ENCODE assay signal across 8 cellular contexts in genomic region chr22:49827307-49827852, GRCh38. TPM values are rescaled to one million over a fixed set of nuclear protein-coding genes. Genes with fewer than 3 reads are reported as not detected.
DNase-seq lines count a peak whose midpoint lies in the region; ATAC-seq and TF ChIP-seq lines count a peak whose summit lies in the region.

No MANE protein-coding gene starts in this region.

- H4K20me1 ChIP-seq in fibroblast of lung (ENCODE audit: control insufficient read depth, extremely low read depth, insufficient read depth, low read length), result peaks cover 2% of the 10 kb centered on the region

- no peak overlapping the region for H3K4me2 ChIP-seq in fibroblast of lung (ENCODE audit: extremely low read depth, insufficient read depth, low read length)

- no peak for ATAC-seq in HG03571 (IDR thresholded peaks at IDR 0.05; ENCODE audit: unreplicated experiment)

- H3K27me3 ChIP-seq in SJSA1 (replicated peaks) (no peaks in the 10 kb centered on the region), fibroblast of lung (ENCODE audit: control insufficient read depth, insufficient read depth, low read length) (peaks cover 3% of the 10 kb centered on the region)

- peaks cover 40% of the 10 kb centered on the region for H3K4me1 Mint-ChIP-seq in activated CD4-positive, alpha-beta T cell treated with anti-CD3 and anti-CD28 coated beads, Interleukin-2, amount 10 ng/mL, durations not matched to agents 24 days and 14 days

- H3K36me3 ChIP-seq in SJSA1 (peaks cover 40% of the 10 kb centered on the region), fibroblast of lung (ENCODE audit: control insufficient read depth, insufficient read depth, low read length) (peaks cover 14% of the 10 kb centered on the region)

- H3K9me3 ChIP-seq in SJSA1 (replicated peaks) (0 out of 2 replicates have a peak, but pooled peaks cover 2% of the 10 kb centered on the region), fibroblast of lung (ENCODE audit: control insufficient read depth, insufficient read depth, low read depth, low read length) (no peaks in the 10 kb centered on the region)

- peak overlapping the region; percentile 83 for H3K27ac ChIP-seq in SJSA1
- peak overlapping the region; percentile 86 for H3K27ac ChIP-seq in fibroblast of lung (ENCODE audit: insufficient read depth, low read length)

- no peak overlapping the region for H2AFZ ChIP-seq in fibroblast of lung (ENCODE audit: low read length)

- DNase-seq in activated CD4-positive, alpha-beta T cell treated with anti-CD3 and anti-CD28 coated beads, Interleukin-2, amount 10 ng/mL, durations not matched to agents 24 days and 14 days, result no peak
- no peak for DNase-seq in activated CD4-positive, alpha-beta T cell treated with anti-CD3 and anti-CD28 coated beads, Interleukin-2, amount 50 U/mL, for 48 hours
- DNase-seq in SJSA1 (ENCODE audit: low read depth in 1 of 2, low spot score in 2 of 2), result no peak
- peak in 1 of 2 donors; percentile 40 for DNase-seq in fibroblast of lung (ENCODE audit: low read depth in 2 of 2)
- no peak for DNase-seq in retinal pigment epithelial cell (ENCODE audit: low read depth)
- no peak for DNase-seq in Ammon's horn (ENCODE audit: low spot score)
- DNase-seq in HPDE6-E6E7 (ENCODE audit: extremely low spot score), result no peak

- H3K27me3 Mint-ChIP-seq in activated CD4-positive, alpha-beta T cell treated with anti-CD3 and anti-CD28 coated beads, Interleukin-2, amount 10 ng/mL, durations not matched to agents 24 days and 14 days, result peaks cover 2% of the 10 kb centered on the region

- intact Hi-C loops in activated CD4-positive, alpha-beta T cell treated with anti-CD3 and anti-CD28 coated beads, Interleukin-2, amount 10 ng/mL, durations not matched to agents 24 days and 14 days (cut with micrococcal nuclease), result loop anchor here (2.0 to 5.0 kb wide), 2 partner anchors 27 to 40 kb away; no protein-coding TSS in a partner anchor

- H3K4me3 ChIP-seq in SJSA1 (peak overlapping the region; percentile 97), fibroblast of lung (replicated peaks in 1 of 4; ENCODE audit: control extremely low read depth in 1 of 4, insufficient read depth in 1 of 4, low read depth in 3 of 4, low read length in 4 of 4) (peak overlapping the region in 2 of 4 experiments; percentile 49 to 80), retinal pigment epithelial cell (ENCODE audit: low read length) (peak overlapping the region; percentile 72)

- peaks cover 41% of the 10 kb centered on the region for H3K36me3 Mint-ChIP-seq in activated CD4-positive, alpha-beta T cell treated with anti-CD3 and anti-CD28 coated beads, Interleukin-2, amount 10 ng/mL, durations not matched to agents 24 days and 14 days (ENCODE audit: low read depth)

- H3K27ac Mint-ChIP-seq in activated CD4-positive, alpha-beta T cell treated with anti-CD3 and anti-CD28 coated beads, Interleukin-2, amount 10 ng/mL, durations not matched to agents 24 days and 14 days, result no peak overlapping the region

- H3K79me2 ChIP-seq in fibroblast of lung (ENCODE audit: control insufficient read depth, insufficient read depth, low read length), result peaks cover 47% of the 10 kb centered on the region

- H3K9me3 Mint-ChIP-seq in activated CD4-positive, alpha-beta T cell treated with anti-CD3 and anti-CD28 coated beads, Interleukin-2, amount 10 ng/mL, durations not matched to agents 24 days and 14 days, result peaks cover 3% of the 10 kb centered on the region

- H3K4me3 Mint-ChIP-seq in activated CD4-positive, alpha-beta T cell treated with anti-CD3 and anti-CD28 coated beads, Interleukin-2, amount 10 ng/mL, durations not matched to agents 24 days and 14 days, result peak overlapping the region; percentile 35

- H3K9ac ChIP-seq in fibroblast of lung (ENCODE audit: insufficient read depth, low read length), result peak overlapping the region; percentile 77

- H3K4me1 ChIP-seq in SJSA1 (replicated peaks) (peaks cover 14% of the 10 kb centered on the region), fibroblast of lung (ENCODE audit: control insufficient read depth, extremely low read depth, insufficient read depth, low read length) (peaks cover 7% of the 10 kb centered on the region)

- TF ChIP-seq CTCF in fibroblast of lung (conservative IDR thresholded peaks at IDR 0.05 in 1 of 2, IDR thresholded peaks at IDR 0.05 in 1 of 2; ENCODE audit: low read depth in 1 of 2, low read length in 2 of 2), result no peak
- TF ChIP-seq CTCF in retinal pigment epithelial cell (conservative IDR thresholded peaks at IDR 0.05; ENCODE audit: low read depth, low read length), result no peak

RNA-seq across cellular contexts. Expression of gene BRD1, which starts 0.3 kb away (rescaled TPM):
- total RNA-seq in activated CD4-positive, alpha-beta T cell treated with anti-CD3 and anti-CD28 coated beads, Interleukin-2, amount 10 ng/mL, durations not matched to agents 24 days and 14 days, result 36.2 and 43.2 TPM in 2 replicates
- total RNA-seq in SJSA1 (2014; rRNA removed; shearing (Covaris generic)), result 25.1 and 28.2 TPM in 2 replicates
- total RNA-seq in fibroblast of lung, result 23.9 and 26.6 TPM in 2 replicates
- polyA plus RNA-seq in fibroblast of lung, result 4.3 and 4.4 TPM in 2 replicates
- polyA plus RNA-seq in fibroblast of lung (2012), result 10.9 and 11.1 TPM in 2 replicates
- 6.5 and 11.6 TPM in 2 replicates for polyA minus RNA-seq in fibroblast of lung (ENCODE audit: low replicate concordance)

RNA-seq across cellular contexts. Expression of gene ZBED4, which starts 26.3 kb away (rescaled TPM):
- 18.2 and 19.8 TPM in 2 replicates for total RNA-seq in activated CD4-positive, alpha-beta T cell treated with anti-CD3 and anti-CD28 coated beads, Interleukin-2, amount 10 ng/mL, durations not matched to agents 24 days and 14 days
- 9.8 and 11.7 TPM in 2 replicates for total RNA-seq in SJSA1 (2014; rRNA removed; shearing (Covaris generic))
- 6.3 and 6.4 TPM in 2 replicates for total RNA-seq in fibroblast of lung
- 3.5 and 4.8 TPM in 2 replicates for polyA plus RNA-seq in fibroblast of lung
- 6.2 and 6.4 TPM in 2 replicates for polyA plus RNA-seq in fibroblast of lung (2012)
- polyA minus RNA-seq in fibroblast of lung (ENCODE audit: low replicate concordance), result 13.3 and 15.9 TPM in 2 replicates
